In genomic region chr14:22555573-22556011, GRCh38 we compare ENCODE assay signal across 2 cellular contexts.
TF ChIP-seq lines count a peak whose summit lies in the region.

No MANE protein-coding gene starts in this region.

TF ChIP-seq in endothelial cell of umbilical vein, 7 proteins besides CTCF, POLR2A, EP300 and RAD21:
- TF ChIP-seq MAX (IDR thresholded peaks at IDR 0.05; ENCODE audit: insufficient read depth, insufficient read length) (no peak), GATA2 (IDR thresholded peaks at IDR 0.05; ENCODE audit: insufficient read depth, insufficient read length, low read depth, low read length) (no peak), FOS (IDR thresholded peaks at IDR 0.05; ENCODE audit: borderline replicate concordance, insufficient read depth, low read length) (no peak), JUN (IDR thresholded peaks at IDR 0.05; ENCODE audit: borderline replicate concordance, insufficient read depth, insufficient read length, low read depth) (no peak), MYC (IDR thresholded peaks at IDR 0.05; ENCODE audit: low read depth, low read length) (no peak)
TF ChIP-seq in endothelial cell of umbilical vein: peak in this region for 0.

TF ChIP-seq in WTC11, 78 proteins besides CTCF, POLR2A, EP300 and RAD21:
- TF ChIP-seq TCF7 (CRISPR knock-in tag; IDR thresholded peaks at IDR 0.05; ENCODE audit: low read depth) = no peak
- TF ChIP-seq JUN (CRISPR knock-in tag; IDR thresholded peaks at IDR 0.05) = no peak
- no peak for TF ChIP-seq NR1H2 (CRISPR knock-in tag; IDR thresholded peaks at IDR 0.05)
